Comparison of ENCODE assay signal across 25 cellular contexts in genomic region chr6:90982581-90982980, GRCh38.
DNase-seq lines count a peak whose midpoint lies in the region; ATAC-seq, FAIRE-seq and TF ChIP-seq lines count a peak whose summit lies in the region.
"Had no signal": no experiment of that assay in that cellular context is flagged by ENCODE, and none has a peak within 500 bp of the region (broad histone marks: within the 10 kb centered on the region; RNA-seq: fewer than 3 reads in every experiment).

No MANE protein-coding gene starts in this region.

- H3K4me3 ChIP-seq in neural progenitor cell (no peak overlapping the region), upper lobe of right lung (no peak overlapping the region)
- H3K4me3 ChIP-seq: A549; BLaER1 treated with 17β-estradiol and CSF1 and Interleukin-3, amounts not matched to agents 10 nM and 100 nM; GM12878; GM23248 had no signal

- no peaks in the 10 kb centered on the region for H3K9me3 Mint-ChIP-seq in stimulated activated naive CD8-positive, alpha-beta T cell treated with anti-CD3 and anti-CD28 coated beads, Interleukin-15, amount 100 ng/mL, for 72 hours
- no peaks in the 10 kb centered on the region for H3K9me3 Mint-ChIP-seq in neural progenitor cell
- H3K9me3 Mint-ChIP-seq: CD4-positive, alpha-beta T cell; CD8-positive, alpha-beta memory T cell had no signal

- no peaks in the 10 kb centered on the region for H3K27me3 ChIP-seq in neural progenitor cell
- H3K27me3 ChIP-seq in upper lobe of right lung, result no peaks in the 10 kb centered on the region
- H3K27me3 ChIP-seq: BE2C; BLaER1 treated with 17β-estradiol and CSF1 and Interleukin-3, amounts not matched to agents 10 nM and 100 nM had no signal

- no peaks in the 10 kb centered on the region for H4K20me1 ChIP-seq in neural progenitor cell (ENCODE audit: low read depth)
- H4K20me1 ChIP-seq: BLaER1 treated with 17β-estradiol and CSF1 and Interleukin-3, amounts not matched to agents 10 nM and 100 nM had no signal

- no peaks in the 10 kb centered on the region for H3K4me1 Mint-ChIP-seq in stimulated activated naive CD8-positive, alpha-beta T cell treated with anti-CD3 and anti-CD28 coated beads, Interleukin-15, amount 100 ng/mL, for 72 hours
- peaks cover 8% of the 10 kb centered on the region for H3K4me1 Mint-ChIP-seq in neural progenitor cell
- H3K4me1 Mint-ChIP-seq: CD14-positive monocyte; CD8-positive, alpha-beta memory T cell had no signal

- H3K36me3 ChIP-seq in neural progenitor cell, result no peaks in the 10 kb centered on the region
- no peaks in the 10 kb centered on the region for H3K36me3 ChIP-seq in upper lobe of right lung
- H3K36me3 ChIP-seq: BE2C; BLaER1 treated with 17β-estradiol and CSF1 and Interleukin-3, amounts not matched to agents 10 nM and 100 nM had no signal

- intact Hi-C loops in upper lobe of right lung (cut with DNase I), result no loop called here

- DNase-seq in stimulated activated naive CD8-positive, alpha-beta T cell treated with anti-CD3 and anti-CD28 coated beads, Interleukin-15, amount 100 ng/mL, for 72 hours, result no peak
- no peak for DNase-seq in stimulated activated naive CD8-positive, alpha-beta T cell treated with anti-CD3 and anti-CD28 coated beads, Interleukin-15, Interleukin-2, amounts not matched to agents 100 U/mL and 50 U/mL, for 24 hours
- DNase-seq in neural progenitor cell (ENCODE audit: low spot score) (no peak), upper lobe of right lung (no peak), NCI-H510A (lab: John Stamatoyannopoulos, UW) (no peak), RCC 7860 (ENCODE audit: low spot score) (no peak)
- DNase-seq: 8988T; ACHN; AML-193; BE2C; CD4-positive, alpha-beta T cell; CD8-positive, alpha-beta memory T cell; DMS 273 treated with DMSO at 0.1 percent for 48 hours; DMS79; EL; GDM1; GM23248; HCEC 1CT had no signal

- H3K4me1 ChIP-seq in neural progenitor cell (no peaks in the 10 kb centered on the region), upper lobe of right lung (no peaks in the 10 kb centered on the region)
- H3K4me1 ChIP-seq: A549; BE2C; BLaER1 treated with 17β-estradiol and CSF1 and Interleukin-3, amounts not matched to agents 10 nM and 100 nM had no signal

- H3K27ac ChIP-seq in neural progenitor cell (no peak overlapping the region), upper lobe of right lung (no peak overlapping the region)
- H3K27ac ChIP-seq: A549; BLaER1 treated with 17β-estradiol and CSF1 and Interleukin-3, amounts not matched to agents 10 nM and 100 nM; GM23248 had no signal

- H3K79me2 ChIP-seq in neural progenitor cell (ENCODE audit: low read depth), result no peaks in the 10 kb centered on the region

- peaks cover 3% of the 10 kb centered on the region for H3K36me3 Mint-ChIP-seq in neural progenitor cell
- H3K36me3 Mint-ChIP-seq: CD14-positive monocyte; CD8-positive, alpha-beta memory T cell had no signal

- H3K27ac Mint-ChIP-seq in stimulated activated naive CD8-positive, alpha-beta T cell treated with anti-CD3 and anti-CD28 coated beads, Interleukin-15, amount 100 ng/mL, for 72 hours, result no peak overlapping the region
- peak overlapping the region; percentile 90 for H3K27ac Mint-ChIP-seq in neural progenitor cell
- H3K27ac Mint-ChIP-seq: CD14-positive monocyte; CD4-positive, alpha-beta T cell; CD8-positive, alpha-beta memory T cell had no signal

- ATAC-seq in stimulated activated naive CD8-positive, alpha-beta T cell treated with anti-CD3 and anti-CD28 coated beads, Interleukin-15, amount 100 ng/mL, for 72 hours, result peak; percentile 23
- ATAC-seq in stimulated activated naive CD8-positive, alpha-beta T cell treated with anti-CD3 and anti-CD28 coated beads, Interleukin-15, Interleukin-2, amounts not matched to agents 100 U/mL and 50 U/mL, for 24 hours, result no peak
- ATAC-seq in upper lobe of right lung, result peak; percentile 35
- ATAC-seq: A549 had no signal

- no peak for TF ChIP-seq CTCF in neural progenitor cell (IDR thresholded peaks at IDR 0.05)
- TF ChIP-seq CTCF in upper lobe of right lung (IDR thresholded peaks at IDR 0.05), result no peak

- no peak overlapping the region for H3K4me2 ChIP-seq in neural progenitor cell
- H3K4me2 ChIP-seq: A549; BLaER1 treated with 17β-estradiol and CSF1 and Interleukin-3, amounts not matched to agents 10 nM and 100 nM had no signal

- H3K27me3 Mint-ChIP-seq in stimulated activated naive CD8-positive, alpha-beta T cell treated with anti-CD3 and anti-CD28 coated beads, Interleukin-15, amount 100 ng/mL, for 72 hours, result no peaks in the 10 kb centered on the region
- peaks cover 5% of the 10 kb centered on the region for H3K27me3 Mint-ChIP-seq in neural progenitor cell (ENCODE audit: insufficient read depth, low read depth)

- no peak overlapping the region for H3K9ac ChIP-seq in neural progenitor cell
- H3K9ac ChIP-seq: BLaER1 treated with 17β-estradiol and CSF1 and Interleukin-3, amounts not matched to agents 10 nM and 100 nM; GM23248 had no signal

- no peak overlapping the region for H3K4me3 Mint-ChIP-seq in stimulated activated naive CD8-positive, alpha-beta T cell treated with anti-CD3 and anti-CD28 coated beads, Interleukin-15, amount 100 ng/mL, for 72 hours
- no peak overlapping the region for H3K4me3 Mint-ChIP-seq in neural progenitor cell
- H3K4me3 Mint-ChIP-seq: CD14-positive monocyte; CD4-positive, alpha-beta T cell; CD8-positive, alpha-beta memory T cell had no signal

- no peak overlapping the region for H2AFZ ChIP-seq in neural progenitor cell (replicated peaks)
- H2AFZ ChIP-seq: GM23248 had no signal

- H3F3A ChIP-seq in neural progenitor cell (ENCODE audit: low read depth), result no peaks in the 10 kb centered on the region

- H3K9me3 ChIP-seq in neural progenitor cell (ENCODE audit: low read depth) (no peaks in the 10 kb centered on the region), upper lobe of right lung (no peaks in the 10 kb centered on the region)
- H3K9me3 ChIP-seq: A549; BE2C; BLaER1 treated with 17β-estradiol and CSF1 and Interleukin-3, amounts not matched to agents 10 nM and 100 nM had no signal

- FAIRE-seq in RCC 7860 (lab: Jason Lieb, UNC), result no peak
- FAIRE-seq: A549, D721Med, GM12878, GM19239, H1 had no signal
